ENCODE assay signal across 14 cellular contexts in the genomic region with DNA sequence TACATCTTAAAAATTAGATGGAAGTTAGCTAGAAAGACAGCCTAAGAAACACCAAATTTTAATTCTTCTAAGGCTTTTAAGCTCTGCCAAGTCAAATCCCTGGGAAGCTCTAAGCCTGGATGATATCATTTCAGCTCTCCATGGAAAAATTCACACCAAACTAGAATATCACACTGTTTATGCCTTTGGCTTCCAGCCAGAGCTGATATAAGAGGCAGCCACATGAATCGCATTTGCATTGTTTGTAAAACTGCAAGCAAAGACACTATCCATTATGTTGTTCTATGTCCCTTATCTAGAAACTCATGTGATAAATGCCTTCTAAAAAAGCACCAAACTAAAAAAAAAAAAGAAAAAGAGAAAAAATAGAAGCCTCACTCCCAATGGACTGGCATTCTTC.
DNase-seq lines count a peak whose midpoint lies in the region; TF ChIP-seq lines count a peak whose summit lies in the region.
"Had no signal": no experiment of that assay in that cellular context is flagged by ENCODE, and none has a peak within 500 bp of the region (broad histone marks: within the 10 kb centered on the region; RNA-seq: fewer than 3 reads in every experiment).

No MANE protein-coding gene starts in this region.

- no peak overlapping the region for H3K4me3 Mint-ChIP-seq in type B pancreatic cell
- H3K4me3 Mint-ChIP-seq: CD8-positive, alpha-beta T cell; GM23338 had no signal

- no peaks in the 10 kb centered on the region for H3K4me1 Mint-ChIP-seq in type B pancreatic cell (ENCODE audit: unreplicated experiment)
- H3K4me1 Mint-ChIP-seq: GM23338 had no signal

- H3K9me3 Mint-ChIP-seq in type B pancreatic cell: no peaks in the 10 kb centered on the region
- H3K9me3 Mint-ChIP-seq: CD8-positive, alpha-beta T cell had no signal

- no peak for TF ChIP-seq CTCF in type B pancreatic cell (conservative IDR thresholded peaks at IDR 0.05)

- peaks cover 3% of the 10 kb centered on the region for H3K27me3 Mint-ChIP-seq in type B pancreatic cell

- no peak overlapping the region for H3K27ac Mint-ChIP-seq in type B pancreatic cell
- H3K27ac Mint-ChIP-seq: CD8-positive, alpha-beta T cell; GM23338 had no signal

- H3K36me3 Mint-ChIP-seq in type B pancreatic cell: no peaks in the 10 kb centered on the region
- H3K36me3 Mint-ChIP-seq: CD8-positive, alpha-beta T cell had no signal

- DNase-seq in NCI-H146 (lab: John Stamatoyannopoulos, UW) (peak; percentile 43), NCI-H146 treated with DMSO at 0.1 percent for 48 hours (lab: John Stamatoyannopoulos, UW; ENCODE audit: unreplicated experiment) (no peak), Ammon's horn (ENCODE audit: low spot score) (peak; percentile 16), inferior parietal cortex (ENCODE audit: extremely low spot score) (peak; percentile 74), occipital lobe (lab: John Stamatoyannopoulos, UW) (peak; percentile 24), NK-92 (lab: John Stamatoyannopoulos, UW; ENCODE audit: unreplicated experiment) (no peak), type B pancreatic cell (ENCODE audit: extremely low spot score, unreplicated experiment) (no peak)
- DNase-seq: AML-193; Calu3; CD8-positive, alpha-beta T cell; DMS79 treated with DMSO at 0.1 percent for 48 hours; GF-D8; H7 had no signal

Comparison
In these comparisons a context has a peak if more than half of its experiments do, and no peak if none do; other contexts are left out.
1. DNase-seq: peak in NCI-H146 (single experiment), Ammon's horn (single experiment), inferior parietal cortex (single experiment) and occipital lobe (single experiment); none in NCI-H146 treated with DMSO at 0.1 percent for 48 hours (single experiment), NK-92 (single experiment) and type B pancreatic cell (single experiment).